1 cellular context compared by ENCODE assay signal in the genomic region with DNA sequence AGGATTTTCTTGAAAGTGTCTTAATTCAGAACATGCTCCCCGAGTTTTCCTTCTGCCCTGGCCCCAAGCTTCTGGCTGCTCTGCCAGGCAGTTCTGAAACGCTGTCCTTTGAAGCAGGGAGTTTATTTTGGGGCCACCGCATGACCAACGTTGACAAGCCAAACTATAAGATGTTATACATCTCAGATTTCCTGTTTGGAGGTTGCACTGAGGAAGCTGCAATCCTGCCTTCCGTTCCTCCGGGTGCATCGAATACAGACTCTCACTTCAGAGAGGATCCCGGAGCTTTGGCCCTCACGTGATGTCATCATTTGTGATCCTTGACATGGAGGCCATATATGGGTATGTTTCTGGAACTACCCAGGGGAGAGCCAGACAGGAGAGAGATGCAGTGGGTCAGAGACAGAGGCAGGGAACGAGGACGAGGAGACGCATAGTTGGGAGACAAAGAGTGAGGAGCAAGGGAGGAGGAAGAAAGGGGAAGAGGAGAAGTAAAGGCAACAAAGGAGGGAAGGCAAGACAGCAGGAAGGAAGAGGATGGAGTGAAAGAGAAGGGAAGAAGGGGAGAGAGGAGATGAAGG.
TF ChIP-seq lines count a peak whose summit lies in the region.

A gene with protein sequence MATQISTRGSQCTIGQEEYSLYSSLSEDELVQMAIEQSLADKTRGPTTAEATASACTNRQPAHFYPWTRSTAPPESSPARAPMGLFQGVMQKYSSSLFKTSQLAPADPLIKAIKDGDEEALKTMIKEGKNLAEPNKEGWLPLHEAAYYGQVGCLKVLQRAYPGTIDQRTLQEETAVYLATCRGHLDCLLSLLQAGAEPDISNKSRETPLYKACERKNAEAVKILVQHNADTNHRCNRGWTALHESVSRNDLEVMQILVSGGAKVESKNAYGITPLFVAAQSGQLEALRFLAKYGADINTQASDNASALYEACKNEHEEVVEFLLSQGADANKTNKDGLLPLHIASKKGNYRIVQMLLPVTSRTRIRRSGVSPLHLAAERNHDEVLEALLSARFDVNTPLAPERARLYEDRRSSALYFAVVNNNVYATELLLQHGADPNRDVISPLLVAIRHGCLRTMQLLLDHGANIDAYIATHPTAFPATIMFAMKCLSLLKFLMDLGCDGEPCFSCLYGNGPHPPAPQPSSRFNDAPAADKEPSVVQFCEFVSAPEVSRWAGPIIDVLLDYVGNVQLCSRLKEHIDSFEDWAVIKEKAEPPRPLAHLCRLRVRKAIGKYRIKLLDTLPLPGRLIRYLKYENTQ (minus strand): TSS at position 94 of the 581 bp plus-strand sequence. CDS start 12,031 bp downstream, outside the sequence.

TF ChIP-seq in GM12878, 131 proteins besides CTCF, POLR2A, EP300 and RAD21 (continued from another document):
- TF ChIP-seq, protein P1, sequence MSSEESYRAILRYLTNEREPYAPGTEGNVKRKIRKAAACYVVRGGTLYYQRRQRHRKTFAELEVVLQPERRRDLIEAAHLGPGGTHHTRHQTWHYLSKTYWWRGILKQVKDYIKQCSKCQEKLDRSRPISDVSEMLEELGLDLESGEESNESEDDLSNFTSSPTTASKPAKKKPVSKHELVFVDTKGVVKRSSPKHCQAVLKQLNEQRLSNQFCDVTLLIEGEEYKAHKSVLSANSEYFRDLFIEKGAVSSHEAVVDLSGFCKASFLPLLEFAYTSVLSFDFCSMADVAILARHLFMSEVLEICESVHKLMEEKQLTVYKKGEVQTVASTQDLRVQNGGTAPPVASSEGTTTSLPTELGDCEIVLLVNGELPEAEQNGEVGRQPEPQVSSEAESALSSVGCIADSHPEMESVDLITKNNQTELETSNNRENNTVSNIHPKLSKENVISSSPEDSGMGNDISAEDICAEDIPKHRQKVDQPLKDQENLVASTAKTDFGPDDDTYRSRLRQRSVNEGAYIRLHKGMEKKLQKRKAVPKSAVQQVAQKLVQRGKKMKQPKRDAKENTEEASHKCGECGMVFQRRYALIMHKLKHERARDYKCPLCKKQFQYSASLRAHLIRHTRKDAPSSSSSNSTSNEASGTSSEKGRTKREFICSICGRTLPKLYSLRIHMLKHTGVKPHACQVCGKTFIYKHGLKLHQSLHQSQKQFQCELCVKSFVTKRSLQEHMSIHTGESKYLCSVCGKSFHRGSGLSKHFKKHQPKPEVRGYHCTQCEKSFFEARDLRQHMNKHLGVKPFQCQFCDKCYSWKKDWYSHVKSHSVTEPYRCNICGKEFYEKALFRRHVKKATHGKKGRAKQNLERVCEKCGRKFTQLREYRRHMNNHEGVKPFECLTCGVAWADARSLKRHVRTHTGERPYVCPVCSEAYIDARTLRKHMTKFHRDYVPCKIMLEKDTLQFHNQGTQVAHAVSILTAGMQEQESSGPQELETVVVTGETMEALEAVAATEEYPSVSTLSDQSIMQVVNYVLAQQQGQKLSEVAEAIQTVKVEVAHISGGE (CRISPR knock-in tag; IDR thresholded peaks at IDR 0.05) = no peak
- TF ChIP-seq ZBED1 (IDR thresholded peaks at IDR 0.05; ENCODE audit: borderline replicate concordance) (0 out of 2 replicates have a peak, but pooled peaks have one; percentile 6), MXI1 (IDR thresholded peaks at IDR 0.05; ENCODE audit: low read depth, low read length) (0 out of 2 replicates have a peak, but pooled peaks have one; percentile 33), RELA (IDR thresholded peaks at IDR 0.05; ENCODE audit: borderline replicate concordance, partially characterized antibody) (no peak), DPF2 (IDR thresholded peaks at IDR 0.05) (peak; percentile 36), SPI1 (IDR thresholded peaks at IDR 0.05; ENCODE audit: borderline replicate concordance, insufficient read depth, low read depth, low read length) (0 out of 2 replicates have a peak, but pooled peaks have one; percentile 8), RAD51 (IDR thresholded peaks at IDR 0.05) (peak; percentile 83; the same call in 1 of the 2 replicates), HDGF (IDR thresholded peaks at IDR 0.05) (peak; percentile 100), NBN (IDR thresholded peaks at IDR 0.05) (peak; percentile 89; the same call in 1 of the 2 replicates), POLR2AphosphoS5 (IDR thresholded peaks at IDR 0.05; ENCODE audit: low read length) (peak; percentile 20; the same call in 1 of the 2 replicates), BHLHE40 (IDR thresholded peaks at IDR 0.05; ENCODE audit: borderline replicate concordance in 1 of 2, low read depth in 2 of 2, low read length in 1 of 2) (peak; percentile 81 to 85), MTA3 (IDR thresholded peaks at IDR 0.05; ENCODE audit: borderline replicate concordance, low read length) (no peak), FOXK2 (IDR thresholded peaks at IDR 0.05) (no peak), CBX3 (IDR thresholded peaks at IDR 0.05; ENCODE audit: borderline replicate concordance, low read depth) (no peak), NR2F1 (conservative IDR thresholded peaks at IDR 0.05) (no peak), SMAD1 (IDR thresholded peaks at IDR 0.05; ENCODE audit: low read depth, partially characterized antibody) (peak; percentile 73), EED (IDR thresholded peaks at IDR 0.05; ENCODE audit: low read depth) (peak; percentile 76), IKZF1 (conservative IDR thresholded peaks at IDR 0.05) (peak; percentile 58; the same call in 1 of the 2 replicates), KAT2A (conservative IDR thresholded peaks at IDR 0.05; ENCODE audit: control insufficient read depth, low read depth, low read length) (no peak), NR2C1 (IDR thresholded peaks at IDR 0.05) (no peak), TCF7 (IDR thresholded peaks at IDR 0.05; ENCODE audit: borderline replicate concordance) (no peak)
- TF ChIP-seq, protein P2, sequence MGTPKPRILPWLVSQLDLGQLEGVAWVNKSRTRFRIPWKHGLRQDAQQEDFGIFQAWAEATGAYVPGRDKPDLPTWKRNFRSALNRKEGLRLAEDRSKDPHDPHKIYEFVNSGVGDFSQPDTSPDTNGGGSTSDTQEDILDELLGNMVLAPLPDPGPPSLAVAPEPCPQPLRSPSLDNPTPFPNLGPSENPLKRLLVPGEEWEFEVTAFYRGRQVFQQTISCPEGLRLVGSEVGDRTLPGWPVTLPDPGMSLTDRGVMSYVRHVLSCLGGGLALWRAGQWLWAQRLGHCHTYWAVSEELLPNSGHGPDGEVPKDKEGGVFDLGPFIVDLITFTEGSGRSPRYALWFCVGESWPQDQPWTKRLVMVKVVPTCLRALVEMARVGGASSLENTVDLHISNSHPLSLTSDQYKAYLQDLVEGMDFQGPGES (IDR thresholded peaks at IDR 0.05) = no peak
- TF ChIP-seq, protein P3, sequence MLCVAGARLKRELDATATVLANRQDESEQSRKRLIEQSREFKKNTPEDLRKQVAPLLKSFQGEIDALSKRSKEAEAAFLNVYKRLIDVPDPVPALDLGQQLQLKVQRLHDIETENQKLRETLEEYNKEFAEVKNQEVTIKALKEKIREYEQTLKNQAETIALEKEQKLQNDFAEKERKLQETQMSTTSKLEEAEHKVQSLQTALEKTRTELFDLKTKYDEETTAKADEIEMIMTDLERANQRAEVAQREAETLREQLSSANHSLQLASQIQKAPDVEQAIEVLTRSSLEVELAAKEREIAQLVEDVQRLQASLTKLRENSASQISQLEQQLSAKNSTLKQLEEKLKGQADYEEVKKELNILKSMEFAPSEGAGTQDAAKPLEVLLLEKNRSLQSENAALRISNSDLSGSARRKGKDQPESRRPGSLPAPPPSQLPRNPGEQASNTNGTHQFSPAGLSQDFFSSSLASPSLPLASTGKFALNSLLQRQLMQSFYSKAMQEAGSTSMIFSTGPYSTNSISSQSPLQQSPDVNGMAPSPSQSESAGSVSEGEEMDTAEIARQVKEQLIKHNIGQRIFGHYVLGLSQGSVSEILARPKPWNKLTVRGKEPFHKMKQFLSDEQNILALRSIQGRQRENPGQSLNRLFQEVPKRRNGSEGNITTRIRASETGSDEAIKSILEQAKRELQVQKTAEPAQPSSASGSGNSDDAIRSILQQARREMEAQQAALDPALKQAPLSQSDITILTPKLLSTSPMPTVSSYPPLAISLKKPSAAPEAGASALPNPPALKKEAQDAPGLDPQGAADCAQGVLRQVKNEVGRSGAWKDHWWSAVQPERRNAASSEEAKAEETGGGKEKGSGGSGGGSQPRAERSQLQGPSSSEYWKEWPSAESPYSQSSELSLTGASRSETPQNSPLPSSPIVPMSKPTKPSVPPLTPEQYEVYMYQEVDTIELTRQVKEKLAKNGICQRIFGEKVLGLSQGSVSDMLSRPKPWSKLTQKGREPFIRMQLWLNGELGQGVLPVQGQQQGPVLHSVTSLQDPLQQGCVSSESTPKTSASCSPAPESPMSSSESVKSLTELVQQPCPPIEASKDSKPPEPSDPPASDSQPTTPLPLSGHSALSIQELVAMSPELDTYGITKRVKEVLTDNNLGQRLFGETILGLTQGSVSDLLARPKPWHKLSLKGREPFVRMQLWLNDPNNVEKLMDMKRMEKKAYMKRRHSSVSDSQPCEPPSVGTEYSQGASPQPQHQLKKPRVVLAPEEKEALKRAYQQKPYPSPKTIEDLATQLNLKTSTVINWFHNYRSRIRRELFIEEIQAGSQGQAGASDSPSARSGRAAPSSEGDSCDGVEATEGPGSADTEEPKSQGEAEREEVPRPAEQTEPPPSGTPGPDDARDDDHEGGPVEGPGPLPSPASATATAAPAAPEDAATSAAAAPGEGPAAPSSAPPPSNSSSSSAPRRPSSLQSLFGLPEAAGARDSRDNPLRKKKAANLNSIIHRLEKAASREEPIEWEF (IDR thresholded peaks at IDR 0.05; ENCODE audit: insufficient replicate concordance, low read depth, low read length) = no peak
- TF ChIP-seq, protein P4, sequence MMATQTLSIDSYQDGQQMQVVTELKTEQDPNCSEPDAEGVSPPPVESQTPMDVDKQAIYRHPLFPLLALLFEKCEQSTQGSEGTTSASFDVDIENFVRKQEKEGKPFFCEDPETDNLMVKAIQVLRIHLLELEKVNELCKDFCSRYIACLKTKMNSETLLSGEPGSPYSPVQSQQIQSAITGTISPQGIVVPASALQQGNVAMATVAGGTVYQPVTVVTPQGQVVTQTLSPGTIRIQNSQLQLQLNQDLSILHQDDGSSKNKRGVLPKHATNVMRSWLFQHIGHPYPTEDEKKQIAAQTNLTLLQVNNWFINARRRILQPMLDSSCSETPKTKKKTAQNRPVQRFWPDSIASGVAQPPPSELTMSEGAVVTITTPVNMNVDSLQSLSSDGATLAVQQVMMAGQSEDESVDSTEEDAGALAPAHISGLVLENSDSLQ (IDR thresholded peaks at IDR 0.05) = peak; percentile 33; the same call in 1 of the 2 replicates
- TF ChIP-seq, protein P5, sequence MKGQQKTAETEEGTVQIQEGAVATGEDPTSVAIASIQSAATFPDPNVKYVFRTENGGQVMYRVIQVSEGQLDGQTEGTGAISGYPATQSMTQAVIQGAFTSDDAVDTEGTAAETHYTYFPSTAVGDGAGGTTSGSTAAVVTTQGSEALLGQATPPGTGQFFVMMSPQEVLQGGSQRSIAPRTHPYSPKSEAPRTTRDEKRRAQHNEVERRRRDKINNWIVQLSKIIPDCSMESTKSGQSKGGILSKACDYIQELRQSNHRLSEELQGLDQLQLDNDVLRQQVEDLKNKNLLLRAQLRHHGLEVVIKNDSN (IDR thresholded peaks at IDR 0.05; ENCODE audit: borderline replicate concordance, extremely low read length, insufficient read depth, low read depth, low read length) = no peak
